In the genomic region with DNA sequence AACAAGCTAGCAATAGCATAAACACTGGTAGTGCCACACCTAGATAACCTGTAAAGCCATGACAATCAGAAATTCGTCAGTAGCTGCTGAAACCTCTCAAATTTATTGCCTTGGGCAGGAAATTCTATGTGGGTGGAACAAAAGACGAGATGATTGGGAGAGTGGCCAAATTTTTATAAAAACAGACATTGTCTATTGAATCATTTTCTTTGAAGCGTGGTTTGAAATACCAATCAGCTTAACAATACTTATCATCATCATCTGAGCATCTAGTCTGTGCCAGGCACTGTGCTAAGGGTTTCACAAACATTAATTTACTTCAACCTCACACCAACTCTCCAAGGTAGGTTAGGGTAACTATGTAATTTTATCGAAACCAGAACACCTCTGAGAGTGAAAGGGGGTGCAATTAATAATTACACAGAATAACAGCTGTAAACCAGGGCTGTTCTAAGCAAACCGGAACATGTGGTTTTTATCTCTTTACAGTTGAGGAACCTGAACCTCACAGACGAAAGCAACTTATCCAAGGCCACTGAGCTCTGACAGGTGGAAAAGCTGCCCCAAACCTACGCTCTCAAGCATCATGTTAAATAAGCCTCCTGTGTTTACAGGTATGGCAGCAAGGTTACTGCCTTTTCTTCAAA, we compare ENCODE assay signal across 8 cellular contexts. TPM values are rescaled to one million over a fixed set of nuclear protein-coding genes. Genes with fewer than 3 reads are reported as not detected.
A peak's percentile ranks its signal among the peaks of the same experiment; 100 is the strongest.
DNase-seq lines count a peak whose midpoint lies in the region; ATAC-seq lines count a peak whose summit lies in the region.

No MANE protein-coding gene starts in this region.

- no peak overlapping the region for H3K4ac ChIP-seq in neuronal stem cell (ENCODE audit: low read length)

- H2BK120ac ChIP-seq in neuronal stem cell (ENCODE audit: low read depth, low read length): no peak overlapping the region

- H2AK5ac ChIP-seq in neuronal stem cell (ENCODE audit: low read depth, low read length): no peak overlapping the region

- H3K36me3 ChIP-seq in neuronal stem cell (replicated peaks in 1 of 2; ENCODE audit: control insufficient read depth in 2 of 2, insufficient read depth in 2 of 2, low read length in 2 of 2): peaks cover 0 to 91% of the 10 kb centered on the region in 2 donors

- H3K4me2 ChIP-seq in neuronal stem cell (ENCODE audit: insufficient read depth, low read length, poor library complexity, severe bottlenecking): no peak overlapping the region

- H3K79me1 ChIP-seq in neuronal stem cell (ENCODE audit: low read depth, low read length): peaks cover 1% of the 10 kb centered on the region

- no peak overlapping the region for H3K4me3 ChIP-seq in neuronal stem cell (ENCODE audit: low read length in 2 of 2)

- no peak overlapping the region for H3K27ac ChIP-seq in neuronal stem cell (replicated peaks; ENCODE audit: low read length)

- WGBS in neuronal stem cell (ENCODE audit: extremely low coverage in 2 of 2, insufficient read length in 2 of 2, insufficient replicate concordance in 1 of 2), 2 donors: no CpG with 5 or more reads among the region's 7 CpGs

- ATAC-seq in GM19438 (IDR thresholded peaks at IDR 0.05; ENCODE audit: low read depth, unreplicated experiment) (peak; percentile 97), HG03432 (IDR thresholded peaks at IDR 0.05; ENCODE audit: unreplicated experiment) (peak; percentile 94)

- H2BK15ac ChIP-seq in neuronal stem cell (ENCODE audit: low read length): no peak overlapping the region

- H3K9me3 ChIP-seq in neuronal stem cell (replicated peaks in 1 of 2; ENCODE audit: control insufficient read depth in 2 of 2, insufficient read depth in 1 of 2, low read depth in 1 of 2, low read length in 2 of 2): no peaks in the 10 kb centered on the region

- no peak overlapping the region for H2BK5ac ChIP-seq in neuronal stem cell (ENCODE audit: low read length)

- H3K9ac ChIP-seq in neuronal stem cell (ENCODE audit: low read depth, low read length, poor library complexity): no peak overlapping the region

- H2BK12ac ChIP-seq in neuronal stem cell (ENCODE audit: low read length): no peak overlapping the region

- no peak overlapping the region for H2AFZ ChIP-seq in neuronal stem cell (ENCODE audit: low read length)

- no peak overlapping the region for H3K23ac ChIP-seq in neuronal stem cell (ENCODE audit: low read depth, low read length, poor library complexity)

- H3K18ac ChIP-seq in neuronal stem cell (ENCODE audit: low read length): no peak overlapping the region

- no peak overlapping the region for H4K8ac ChIP-seq in neuronal stem cell (ENCODE audit: low read depth, low read length)

- DNase-seq in DMS153 (lab: John Stamatoyannopoulos, UW): peak; percentile 57
- DNase-seq in activated CD4-positive, alpha-beta T cell treated with anti-CD3 and anti-CD28 coated beads, Interleukin-2, amount 50 U/mL, for 1 hour: peak; percentile 14
- peak; percentile 72 to 93 for DNase-seq in lung microvascular endothelial cell (ENCODE audit: low read depth in 2 of 2)
- no peak for DNase-seq in A172 (ENCODE audit: low spot score)
- no peak for DNase-seq in NCI-H446 treated with DMSO at 0.1 percent for 48 hours (lab: John Stamatoyannopoulos, UW)
- no peak for DNase-seq in neuronal stem cell (ENCODE audit: low spot score)

- no peak overlapping the region for H4K91ac ChIP-seq in neuronal stem cell (ENCODE audit: low read depth, low read length, poor library complexity)

- H3K14ac ChIP-seq in neuronal stem cell (ENCODE audit: low read length): no peak overlapping the region

- H3K27me3 ChIP-seq in neuronal stem cell (ENCODE audit: control insufficient read depth in 3 of 3, insufficient read depth in 3 of 3, low read depth in 1 of 3, low read length in 3 of 3): no peaks in the 10 kb centered on the region

- no peaks in the 10 kb centered on the region for H3K4me1 ChIP-seq in neuronal stem cell (ENCODE audit: control insufficient read depth in 2 of 2, insufficient read depth in 1 of 2, low read depth in 1 of 2, low read length in 2 of 2)

RNA-seq across cellular contexts. Expression of gene NHSL1, which starts 43.4 kb away (rescaled TPM):
- total RNA-seq in lung microvascular endothelial cell: 23.1 and 30.2 TPM in 2 replicates
- total RNA-seq in A172 (2014; rRNA removed; shearing (Covaris generic)): 2.6 and 10.4 TPM in 2 replicates
- 21.8 TPM for polyA plus RNA-seq in neuronal stem cell (2013, experiment 1 of 2)
- polyA plus RNA-seq in neuronal stem cell (2013, experiment 2 of 2): 24.5 TPM

RNA-seq across cellular contexts. Expression of gene HEBP2, which starts 51.8 kb away (rescaled TPM):
- 9.6 and 16.7 TPM in 2 replicates for total RNA-seq in lung microvascular endothelial cell
- total RNA-seq in A172 (2014; rRNA removed; shearing (Covaris generic)): 33.4 and 46.5 TPM in 2 replicates
- 88.8 TPM for polyA plus RNA-seq in neuronal stem cell (2013, experiment 1 of 2)
- 86.0 TPM for polyA plus RNA-seq in neuronal stem cell (2013, experiment 2 of 2)

Comparison
In these comparisons a context has a peak if more than half of its experiments do, and no peak if none do; other contexts are left out.
1. DNase-seq: peak in DMS153 (single experiment), activated CD4-positive, alpha-beta T cell treated with anti-CD3 and anti-CD28 coated beads, Interleukin-2, amount 50 U/mL, for 1 hour (single experiment) and lung microvascular endothelial cell (2 of 2); none in A172 (single experiment), NCI-H446 treated with DMSO at 0.1 percent for 48 hours (single experiment) and neuronal stem cell (single experiment).